ENCODE assay signal across 21 cellular contexts in the genomic region with DNA sequence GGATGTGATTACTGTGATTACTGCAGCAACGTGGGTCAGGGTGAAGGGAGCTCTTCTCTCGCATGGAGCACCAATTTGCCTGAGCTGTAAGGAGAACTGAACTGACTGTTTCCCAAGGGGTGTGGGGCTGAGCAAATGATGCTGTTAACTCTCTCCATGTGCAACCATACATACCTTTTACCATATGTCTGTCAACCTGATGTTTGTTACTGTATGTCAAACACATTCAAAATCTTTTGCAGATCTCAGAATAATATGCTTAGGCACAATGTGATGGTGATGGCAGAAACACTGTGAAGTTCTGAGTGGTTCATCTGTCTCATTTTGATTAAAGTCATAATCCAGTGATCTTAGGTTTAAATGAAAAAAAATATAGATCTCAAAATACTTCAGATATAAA.
"Had no signal": no experiment of that assay in that cellular context is flagged by ENCODE, and none has a peak within 500 bp of the region (broad histone marks: within the 10 kb centered on the region; RNA-seq: fewer than 3 reads in every experiment).

No MANE protein-coding gene starts in this region.

- H3K79me2 ChIP-seq: parathyroid adenoma had no signal

- H3K4me2 ChIP-seq: neural progenitor cell had no signal

- H3K4me3 ChIP-seq: esophagus squamous epithelium, lung, mucosa of descending colon, neural progenitor cell, right lobe of liver, suprapubic skin, transverse colon, upper lobe of right lung, uterus had no signal

- H3K36me3 ChIP-seq: esophagus squamous epithelium, neural progenitor cell, right lobe of liver, suprapubic skin, transverse colon, upper lobe of right lung, uterus had no signal

- H3K9ac ChIP-seq: neural progenitor cell, parathyroid adenoma had no signal

- H3K27ac ChIP-seq: esophagus squamous epithelium, neural progenitor cell, parathyroid adenoma, right lobe of liver, suprapubic skin, transverse colon, upper lobe of right lung, uterus had no signal

- H3K4me1 ChIP-seq: esophagus squamous epithelium, neural progenitor cell, parathyroid adenoma, right lobe of liver, suprapubic skin, transverse colon, upper lobe of right lung, uterus had no signal

- H3K9me3 ChIP-seq: esophagus squamous epithelium, mucosa of descending colon, right lobe of liver, suprapubic skin, transverse colon, upper lobe of right lung, uterus had no signal

- H3K27me3 ChIP-seq: esophagus squamous epithelium, neural progenitor cell, right lobe of liver, suprapubic skin, transverse colon, uterus had no signal

- DNase-seq: cortex of kidney; effector memory CD8-positive, alpha-beta T cell; erythroblast; esophagus squamous epithelium; foreskin melanocyte; mucosa of descending colon; naive B cell; right lobe of liver; small intestine; stimulated activated CD4-positive, alpha-beta T cell treated with anti-CD3 and anti-CD28 coated beads, Interleukin-15, amount 100 ng/mL, for 24 hours; stimulated activated CD4-positive, alpha-beta T cell treated with anti-CD3 and anti-CD28 coated beads, Interleukin-2, amount 100 ng/mL, for 48 hours; stimulated activated naive CD4-positive, alpha-beta T cell; stimulated activated naive CD8-positive, alpha-beta T cell treated with anti-CD3 and anti-CD28 coated beads, Interleukin-15, amount 100 ng/mL, for 72 hours; transverse colon; upper lobe of right lung; uterus had no signal

- ATAC-seq: effector memory CD8-positive, alpha-beta T cell; mucosa of descending colon; natural killer cell treated with Interleukin-12 subunit alpha and Interleukin-12 subunit beta and Interleukin-15 and Interleukin-18, amount 100 ng/mL, for 72 hours; right lobe of liver; stimulated activated naive CD8-positive, alpha-beta T cell treated with anti-CD3 and anti-CD28 coated beads, Interleukin-15, amount 100 ng/mL, for 72 hours had no signal
